8 cellular contexts compared by ENCODE assay signal in the genomic region with DNA sequence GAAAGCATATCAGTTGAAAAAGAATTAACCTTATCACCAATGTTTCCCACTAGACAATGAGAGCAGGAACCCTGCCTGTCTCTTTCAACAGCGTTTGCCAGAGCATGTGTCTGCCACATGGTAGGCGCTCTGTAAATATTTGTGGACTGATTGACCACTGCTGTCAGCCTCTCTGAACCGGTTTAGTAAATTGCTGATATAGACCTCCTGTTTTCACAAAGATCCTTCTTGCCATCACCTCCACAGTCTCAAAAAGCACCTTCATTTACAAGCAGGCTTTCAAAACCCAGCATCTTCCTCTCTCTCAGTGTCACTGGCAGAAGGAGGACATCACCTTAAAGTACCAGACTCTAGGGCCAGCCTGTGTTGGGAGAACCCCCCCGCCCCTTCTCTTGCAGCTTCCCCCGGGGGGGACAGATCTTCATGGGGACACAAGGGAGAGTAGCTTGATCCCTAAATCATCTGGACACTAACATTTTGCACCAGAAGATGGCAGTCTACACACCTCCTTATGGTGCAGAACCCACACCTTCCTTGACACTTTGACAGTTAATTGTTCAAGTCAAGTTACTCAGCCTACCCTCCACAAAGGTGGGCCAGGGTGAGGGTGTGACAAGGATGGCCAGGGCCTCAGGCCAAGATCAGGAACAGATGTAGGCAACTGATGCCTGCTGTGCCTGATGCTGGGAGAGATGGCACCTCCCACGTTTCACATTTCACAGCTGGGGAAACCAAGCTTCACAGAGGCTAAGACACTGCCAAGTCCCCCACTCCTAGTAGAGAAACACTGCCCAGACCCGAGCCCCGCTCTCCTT. TPM values are rescaled to one million over a fixed set of nuclear protein-coding genes. Genes with fewer than 3 reads are reported as not detected.
DNase-seq lines count a peak whose midpoint lies in the region; ATAC-seq and TF ChIP-seq lines count a peak whose summit lies in the region.

No MANE protein-coding gene starts in this region.

- no peak overlapping the region for H2BK120ac ChIP-seq in mesenchymal stem cell (ENCODE audit: low read depth, low read length)

- ATAC-seq in activated CD4-positive, CD25-positive, alpha-beta regulatory T cell treated with anti-CD3 and anti-CD28 coated beads, Interleukin-2, amount 50 U/mL, for 24 hours = peak; percentile 80 to 86

- H3K27ac ChIP-seq in effector memory CD4-positive, alpha-beta T cell (ENCODE audit: insufficient read depth, low read length, poor library complexity, severe bottlenecking) = no peak overlapping the region
- H3K27ac ChIP-seq in mesenchymal stem cell (ENCODE audit: low read length, poor library complexity, severe bottlenecking) = no peak overlapping the region
- no peak overlapping the region for H3K27ac ChIP-seq in tibial nerve

- H2BK15ac ChIP-seq in mesenchymal stem cell (ENCODE audit: low read depth, poor library complexity, severe bottlenecking) = no peak overlapping the region

- H4K91ac ChIP-seq in mesenchymal stem cell (ENCODE audit: low read length) = no peak overlapping the region

- TF ChIP-seq CTCF in HFF-Myc (IDR thresholded peaks at IDR 0.05; ENCODE audit: low read depth, low read length, missing control alignments) (peak; percentile 60), tibial nerve (IDR thresholded peaks at IDR 0.05) (peak; percentile 46 to 75 (median 58))

- no peak overlapping the region for H3K23ac ChIP-seq in mesenchymal stem cell (ENCODE audit: low read length in 2 of 2)

- H3K4me3 ChIP-seq in HFF-Myc (replicated peaks; ENCODE audit: low read depth, low read length) (no peak overlapping the region), mesenchymal stem cell (ENCODE audit: insufficient read depth in 1 of 2, low read depth in 1 of 2, low read length in 2 of 2) (no peak overlapping the region), tibial nerve (no peak overlapping the region)
- H3K4me3 ChIP-seq in effector memory CD4-positive, alpha-beta T cell (ENCODE audit: insufficient read depth, low read depth, low read length, poor library complexity, severe bottlenecking) = no peak overlapping the region

- no peak overlapping the region for H4K8ac ChIP-seq in mesenchymal stem cell (ENCODE audit: low read length)

- no peak overlapping the region for H3K4ac ChIP-seq in mesenchymal stem cell (ENCODE audit: low read depth in 1 of 2, low read length in 2 of 2)

- H3K14ac ChIP-seq in mesenchymal stem cell (ENCODE audit: low read length in 2 of 2) = no peak overlapping the region

- H3K4me2 ChIP-seq in mesenchymal stem cell (ENCODE audit: low read length, poor library complexity, severe bottlenecking) = no peak overlapping the region

- no peak for TF ChIP-seq POLR2A in tibial nerve (IDR thresholded peaks at IDR 0.05)

- peak in 1 of 2 donors; percentile 31 for TF ChIP-seq EP300 in tibial nerve (IDR thresholded peaks at IDR 0.05)

- H3K27me3 ChIP-seq in effector memory CD4-positive, alpha-beta T cell (replicated peaks; ENCODE audit: control insufficient read depth, insufficient read depth, low read length, poor library complexity, severe bottlenecking) = no peaks in the 10 kb centered on the region
- H3K27me3 ChIP-seq in mesenchymal stem cell (ENCODE audit: control insufficient read depth in 1 of 2, insufficient read depth in 1 of 2, low read length in 2 of 2) = peaks cover 0 to 4% of the 10 kb centered on the region in 2 experiments
- no peaks in the 10 kb centered on the region for H3K27me3 ChIP-seq in tibial nerve

- 36% methylated on average over 8 of the region's 8 CpGs for WGBS in mesenchymal stem cell
- WGBS in tibial nerve, 2 donors = 24% methylated on average over 8 of the region's 8 CpGs

- peaks cover 10% of the 10 kb centered on the region for H3K4me1 ChIP-seq in effector memory CD4-positive, alpha-beta T cell (ENCODE audit: control insufficient read depth, insufficient read depth, low read length, poor library complexity, severe bottlenecking)
- H3K4me1 ChIP-seq in mesenchymal stem cell (ENCODE audit: control insufficient read depth, insufficient read depth, low read depth, low read length) (peaks cover 13% of the 10 kb centered on the region), tibial nerve (peaks cover 0 to 27% (median 3%) of the 10 kb centered on the region in 4 donors)

- H2AK5ac ChIP-seq in mesenchymal stem cell (ENCODE audit: low read length, severe bottlenecking) = no peak overlapping the region

- H3K36me3 ChIP-seq in effector memory CD4-positive, alpha-beta T cell (ENCODE audit: control insufficient read depth, insufficient read depth, low read length) = no peaks in the 10 kb centered on the region
- H3K36me3 ChIP-seq in mesenchymal stem cell (ENCODE audit: control insufficient read depth in 1 of 2, insufficient read depth in 2 of 2, low read depth in 1 of 2, low read length in 2 of 2) (no peaks in the 10 kb centered on the region), tibial nerve (no peaks in the 10 kb centered on the region)

- H2AFZ ChIP-seq in mesenchymal stem cell (ENCODE audit: low read depth, low read length) = no peak overlapping the region

- no peaks in the 10 kb centered on the region for H3K79me1 ChIP-seq in mesenchymal stem cell (replicated peaks; ENCODE audit: low read length, poor library complexity, severe bottlenecking)

- H3K18ac ChIP-seq in mesenchymal stem cell (ENCODE audit: low read depth in 1 of 2, low read length in 2 of 2) = peak overlapping the region in 1 of 2 experiments; percentile 77

- peak; percentile 15 for DNase-seq in GDM1 (lab: John Stamatoyannopoulos, UW)
- DNase-seq in HFF-Myc (ENCODE audit: extremely low read depth, low read depth) = peak; percentile 63
- peak; percentile 29 for DNase-seq in NCI-H345 (lab: John Stamatoyannopoulos, UW)
- DNase-seq in effector memory CD4-positive, alpha-beta T cell = peak in 2 of 3 donors; percentile 30
- DNase-seq in mesenchymal stem cell = peak; percentile 76
- DNase-seq in tibial nerve (ENCODE audit: low spot score in 2 of 2) = peak in 1 of 2 donors; percentile 80
- DNase-seq in GOT3 (lab: John Stamatoyannopoulos, UW) = no peak

- H3K9me3 ChIP-seq in effector memory CD4-positive, alpha-beta T cell (ENCODE audit: control insufficient read depth, low read length) = no peaks in the 10 kb centered on the region
- no peaks in the 10 kb centered on the region for H3K9me3 ChIP-seq in mesenchymal stem cell (ENCODE audit: control insufficient read depth, low read length)
- no peaks in the 10 kb centered on the region for H3K9me3 ChIP-seq in tibial nerve

- peak overlapping the region; percentile 26 for H3K9ac ChIP-seq in mesenchymal stem cell (ENCODE audit: low read length)

- H2BK12ac ChIP-seq in mesenchymal stem cell (ENCODE audit: low read length in 2 of 2) = peak overlapping the region in 1 of 2 experiments; percentile 65

- H2BK5ac ChIP-seq in mesenchymal stem cell (ENCODE audit: low read depth, low read length, poor library complexity, severe bottlenecking) = no peak overlapping the region

RNA-seq across cellular contexts. Expression of a gene that starts 37.8 kb away (rescaled TPM):
- 21.2 TPM for polyA plus RNA-seq in mesenchymal stem cell (2013, experiment 1 of 2)
- 20.6 TPM for polyA plus RNA-seq in mesenchymal stem cell (2013, experiment 2 of 2)
- 10 to 100 TPM; 32.8 to 47.3 (median 38.3) TPM for total RNA-seq in tibial nerve
